ENCODE assay signal across 11 cellular contexts in genomic region chr19:28705008-28705407, GRCh38.
A peak's percentile ranks its signal among the peaks of the same experiment; 100 is the strongest.
DNase-seq lines count a peak whose midpoint lies in the region; ATAC-seq, FAIRE-seq and TF ChIP-seq lines count a peak whose summit lies in the region.
"Had no signal": no experiment of that assay in that cellular context is flagged by ENCODE, and none has a peak within 500 bp of the region (broad histone marks: within the 10 kb centered on the region; RNA-seq: fewer than 3 reads in every experiment).

No MANE protein-coding gene starts in this region.

- H3K27ac ChIP-seq in pancreas: no peak overlapping the region

- no peak overlapping the region for H3K9ac ChIP-seq in NT2/D1 (ENCODE audit: insufficient read length, low read depth)

- H3K36me3 Mint-ChIP-seq in T-helper 2 cell treated with Interferon-gamma antibody and Interleukin-4, amounts not matched to agents 5 μg/mL and 100 μg/mL, for 36 hours (ENCODE audit: low read depth): no peaks in the 10 kb centered on the region

- H3K4me3 Mint-ChIP-seq in T-helper 2 cell treated with Interferon-gamma antibody and Interleukin-4, amounts not matched to agents 5 μg/mL and 100 μg/mL, for 36 hours: no peak overlapping the region

- FAIRE-seq in pancreas (lab: Jason Lieb, UNC): peak; percentile 20

- H3K9me3 ChIP-seq in NT2/D1 (ENCODE audit: insufficient read depth, low read length): no peaks in the 10 kb centered on the region
- H3K9me3 ChIP-seq in pancreas: no peaks in the 10 kb centered on the region

- H3K4me3 ChIP-seq in NT2/D1 (ENCODE audit: insufficient read length, low read depth): no peak overlapping the region
- no peak overlapping the region for H3K4me3 ChIP-seq in epithelial cell of esophagus (ENCODE audit: low read length)
- H3K4me3 ChIP-seq in pancreas: no peak overlapping the region

- in situ Hi-C loops in GM13977 (cut with MboI; ENCODE audit: low pct_unique_long_range_greater_than_20kb, low sequenced_read_pairs, unreplicated experiment): no loop called here

- peak; percentile 20 for TF ChIP-seq CTCF in GM12873 (IDR thresholded peaks at IDR 0.05; ENCODE audit: insufficient read depth, low read depth, low read length, missing control alignments)
- no peak for TF ChIP-seq CTCF in epithelial cell of esophagus (IDR thresholded peaks at IDR 0.05; ENCODE audit: insufficient read depth, low read depth, low read length, missing control alignments)
- no peak for TF ChIP-seq CTCF in pancreas (IDR thresholded peaks at IDR 0.05)
- no peak for TF ChIP-seq CTCF in GM13977 (IDR thresholded peaks at IDR 0.05; ENCODE audit: extremely low read depth, insufficient read depth, missing control alignments)

- DNase-seq in NT2/D1 (ENCODE audit: low read depth, low spot score) (peak; percentile 20), epithelial cell of esophagus (ENCODE audit: low read depth) (peak; percentile 65), pancreas (peak in 1 of 6 donors; percentile 15), OCI-M2 (lab: John Stamatoyannopoulos, UW; ENCODE audit: unreplicated experiment) (no peak), GM13977 (ENCODE audit: low spot score) (no peak)
- no peak for DNase-seq in T-helper 2 cell treated with Interferon-gamma antibody and Interleukin-4, amounts not matched to agents 5 μg/mL and 100 μg/mL, for 36 hours (ENCODE audit: low spot score)
- DNase-seq: NCI-H748 treated with DMSO at 0.1 percent for 48 hours had no signal

- 26 to 35% methylated on average over 3 of the region's 3 CpGs for WGBS in pancreas, 2 donors

- no peaks in the 10 kb centered on the region for H3K4me1 Mint-ChIP-seq in T-helper 2 cell treated with Interferon-gamma antibody and Interleukin-4, amounts not matched to agents 5 μg/mL and 100 μg/mL, for 36 hours (ENCODE audit: low read depth)

- H3K27ac Mint-ChIP-seq in T-helper 2 cell treated with Interferon-gamma antibody and Interleukin-4, amounts not matched to agents 5 μg/mL and 100 μg/mL, for 36 hours: no peak overlapping the region

- intact Hi-C loops in pancreas (cut with DNase I): no loop called here

- H3K27me3 Mint-ChIP-seq in T-helper 2 cell treated with Interferon-gamma antibody and Interleukin-4, amounts not matched to agents 5 μg/mL and 100 μg/mL, for 36 hours (ENCODE audit: low read depth): no peaks in the 10 kb centered on the region

- no peaks in the 10 kb centered on the region for H3K4me1 ChIP-seq in NT2/D1 (ENCODE audit: insufficient read depth, insufficient read length)
- H3K4me1 ChIP-seq in pancreas: peaks cover 0 to 3% (median 0%) of the 10 kb centered on the region in 3 donors

- peak; percentile 40 to 81 (median 58) for ATAC-seq in pancreas
- ATAC-seq in HG03280 (IDR thresholded peaks at IDR 0.05; ENCODE audit: unreplicated experiment): no peak
- ATAC-seq: esophagus mucosa, sciatic nerve had no signal

- H3K36me3 ChIP-seq in NT2/D1 (ENCODE audit: insufficient read depth, insufficient read length, low read length): peaks cover 6% of the 10 kb centered on the region
- H3K36me3 ChIP-seq in pancreas: no peaks in the 10 kb centered on the region

- no peaks in the 10 kb centered on the region for H3K9me3 Mint-ChIP-seq in T-helper 2 cell treated with Interferon-gamma antibody and Interleukin-4, amounts not matched to agents 5 μg/mL and 100 μg/mL, for 36 hours

- H3K27me3 ChIP-seq in NT2/D1 (ENCODE audit: insufficient read depth, insufficient read length): no peaks in the 10 kb centered on the region
- H3K27me3 ChIP-seq in pancreas: no peaks in the 10 kb centered on the region

Comparison
In these comparisons a context has a peak if more than half of its experiments do, and no peak if none do; other contexts are left out.
1. DNase-seq: peak in NT2/D1 (single experiment) and epithelial cell of esophagus (single experiment); none in T-helper 2 cell treated with Interferon-gamma antibody and Interleukin-4, amounts not matched to agents 5 μg/mL and 100 μg/mL, for 36 hours (single experiment), OCI-M2 (single experiment) and GM13977 (single experiment).